ENCODE assay signal across 8 cellular contexts in genomic region chr5:179558912-179559279, GRCh38. TPM values are rescaled to one million over a fixed set of nuclear protein-coding genes. Genes with fewer than 3 reads are reported as not detected.
DNase-seq lines count a peak whose midpoint lies in the region; ATAC-seq and TF ChIP-seq lines count a peak whose summit lies in the region.

No MANE protein-coding gene starts in this region.

- H3K27ac ChIP-seq in osteoblast (ENCODE audit: low read depth, low read length) = peak overlapping the region; percentile 44

- DNase-seq in GM12864 (ENCODE audit: low read depth) (no peak), NAMALWA (ENCODE audit: low spot score) (peak; percentile 13), foreskin fibroblast (peak; percentile 23 to 70), osteoblast (ENCODE audit: insufficient read length, low spot score, missing footprints) (no peak), GM19238 (ENCODE audit: insufficient read length, low spot score) (no peak), ureter (ENCODE audit: low spot score) (no peak)
- peak; percentile 12 for DNase-seq in activated CD8-positive, alpha-beta T cell treated with anti-CD3 and anti-CD28 coated beads for 36 hours

- TF ChIP-seq CTCF in GM12864 (IDR thresholded peaks at IDR 0.05; ENCODE audit: low read depth, low read length, missing control alignments) (no peak), foreskin fibroblast (IDR thresholded peaks at IDR 0.05; ENCODE audit: low read depth, low read length) (no peak), osteoblast (IDR thresholded peaks at IDR 0.05; ENCODE audit: extremely low read depth, low read depth, low read length) (no peak)
- TF ChIP-seq CTCF in activated CD8-positive, alpha-beta T cell treated with anti-CD3 and anti-CD28 coated beads for 36 hours (IDR thresholded peaks at IDR 0.05) = no peak

- peak overlapping the region; percentile 83 for H3K27ac Mint-ChIP-seq in activated CD8-positive, alpha-beta T cell treated with anti-CD3 and anti-CD28 coated beads for 36 hours

- H3K4me1 ChIP-seq in osteoblast (ENCODE audit: insufficient read depth, low read length) = peaks cover 11% of the 10 kb centered on the region

- intact Hi-C loops in activated CD8-positive, alpha-beta T cell treated with anti-CD3 and anti-CD28 coated beads for 36 hours (cut with micrococcal nuclease) = no loop called here

- peaks cover 11% of the 10 kb centered on the region for H3K4me1 Mint-ChIP-seq in activated CD8-positive, alpha-beta T cell treated with anti-CD3 and anti-CD28 coated beads for 36 hours (ENCODE audit: low read depth)

- peaks cover 65% of the 10 kb centered on the region for H3K79me2 ChIP-seq in osteoblast (ENCODE audit: insufficient read depth, low read length)

- no peaks in the 10 kb centered on the region for H3K27me3 Mint-ChIP-seq in activated CD8-positive, alpha-beta T cell treated with anti-CD3 and anti-CD28 coated beads for 36 hours

- peaks cover 26% of the 10 kb centered on the region for H3K36me3 Mint-ChIP-seq in activated CD8-positive, alpha-beta T cell treated with anti-CD3 and anti-CD28 coated beads for 36 hours (ENCODE audit: low read depth)

- no peaks in the 10 kb centered on the region for H3K27me3 ChIP-seq in osteoblast (ENCODE audit: insufficient read depth, low read length)

- peaks cover 7% of the 10 kb centered on the region for H4K20me1 ChIP-seq in osteoblast (ENCODE audit: insufficient read depth, low read length)

- no peak for ATAC-seq in activated CD8-positive, alpha-beta T cell treated with anti-CD3 and anti-CD28 coated beads for 36 hours
- no peak for ATAC-seq in GM19351 (IDR thresholded peaks at IDR 0.05; ENCODE audit: unreplicated experiment)

- peak overlapping the region; percentile 94 for H2AFZ ChIP-seq in osteoblast (ENCODE audit: low read length)

- peaks cover 24% of the 10 kb centered on the region for H3K36me3 ChIP-seq in osteoblast (ENCODE audit: insufficient read depth, low read length)

- no peaks in the 10 kb centered on the region for H3K9me3 ChIP-seq in osteoblast (ENCODE audit: low read depth, low read length)

- POLR2A ChIA-PET in activated CD8-positive, alpha-beta T cell treated with anti-CD3 and anti-CD28 coated beads for 36 hours (lab: Charles Lee) = interaction anchor here (1.1 to 1.8 kb wide), 5 partner anchors 8 to 1355 kb away, joined by 3 to 5 read pairs (median 4); partner anchors contain the start of gene HNRNPAB

- peak overlapping the region; percentile 83 for H3K4me3 Mint-ChIP-seq in activated CD8-positive, alpha-beta T cell treated with anti-CD3 and anti-CD28 coated beads for 36 hours

- H3K4me3 ChIP-seq in GM12864 (ENCODE audit: low read depth, low read length) = peak overlapping the region; percentile 64
- peak overlapping the region; percentile 62 to 84 for H3K4me3 ChIP-seq in foreskin fibroblast (ENCODE audit: low read depth in 1 of 2, low read length in 2 of 2)
- H3K4me3 ChIP-seq in osteoblast (ENCODE audit: insufficient read depth, low read length) = peak overlapping the region; percentile 87

- H3K9me3 Mint-ChIP-seq in activated CD8-positive, alpha-beta T cell treated with anti-CD3 and anti-CD28 coated beads for 36 hours = no peaks in the 10 kb centered on the region

- CTCF ChIA-PET in activated CD8-positive, alpha-beta T cell treated with anti-CD3 and anti-CD28 coated beads for 36 hours (lab: Charles Lee) = interaction anchor here (1.2 kb wide), 2 partner anchors 11 to 33 kb away, joined by 4 read pairs; no protein-coding TSS in a partner anchor

- peak overlapping the region; percentile 90 for H3K4me2 ChIP-seq in osteoblast (ENCODE audit: insufficient read depth, low read length)

RNA-seq across cellular contexts. Expression of gene RUFY1, which starts 8.5 kb away (rescaled TPM):
- total RNA-seq in activated CD8-positive, alpha-beta T cell treated with anti-CD3 and anti-CD28 coated beads for 36 hours = 10 to 100 TPM; 22.5 to 24.7 TPM
- 51.8 and 54.2 TPM in 2 replicates for total RNA-seq in osteoblast
- total RNA-seq in ureter = 64.6 TPM

Comparison
In these comparisons a context has a peak if more than half of its experiments do, and no peak if none do; other contexts are left out.
1. DNase-seq: peak in NAMALWA (single experiment), activated CD8-positive, alpha-beta T cell treated with anti-CD3 and anti-CD28 coated beads for 36 hours (single experiment) and foreskin fibroblast (2 of 2); none in GM12864 (single experiment), osteoblast (single experiment), GM19238 (single experiment) and ureter (single experiment).
2. Peak in every context shown above with its lines, with median percentiles within 50 percentile points of each other: H3K4me3 ChIP-seq.